In genomic region chr16:67935402-67936123, GRCh38 we compare ENCODE assay signal across 8 cellular contexts. TPM values are rescaled to one million over a fixed set of nuclear protein-coding genes. Genes with fewer than 3 reads are reported as not detected.
DNase-seq lines count a peak whose midpoint lies in the region; ATAC-seq and TF ChIP-seq lines count a peak whose summit lies in the region.

No MANE protein-coding gene starts in this region.

- peak overlapping the region; percentile 89 to 98 (median 93) for H3K9ac ChIP-seq in BLaER1 treated with 17β-estradiol and CSF1 and Interleukin-3, amounts not matched to agents 10 nM and 100 nM

- H3K36me3 ChIP-seq in BLaER1 treated with 17β-estradiol and CSF1 and Interleukin-3, amounts not matched to agents 10 nM and 100 nM = peaks cover 39 to 62% (median 48%) of the 10 kb centered on the region in 11 experiments

- H3K27me3 ChIP-seq in BLaER1 treated with 17β-estradiol and CSF1 and Interleukin-3, amounts not matched to agents 10 nM and 100 nM = no peaks in the 10 kb centered on the region

- H3K9me3 Mint-ChIP-seq in activated CD4-positive, alpha-beta T cell treated with anti-CD3 and anti-CD28 coated beads, Interleukin-2, amount 10 ng/mL, durations not matched to agents 24 days and 14 days = no peaks in the 10 kb centered on the region

- H4K20me1 ChIP-seq in BLaER1 treated with 17β-estradiol and CSF1 and Interleukin-3, amounts not matched to agents 10 nM and 100 nM = peaks cover 19 to 50% (median 41%) of the 10 kb centered on the region in 11 experiments

- no peaks in the 10 kb centered on the region for H3K27me3 Mint-ChIP-seq in activated CD4-positive, alpha-beta T cell treated with anti-CD3 and anti-CD28 coated beads, Interleukin-2, amount 10 ng/mL, durations not matched to agents 24 days and 14 days

- no peaks in the 10 kb centered on the region for H3K9me3 ChIP-seq in BLaER1 treated with 17β-estradiol and CSF1 and Interleukin-3, amounts not matched to agents 10 nM and 100 nM (replicated peaks in 1 of 11)

- peaks cover 37 to 53% (median 45%) of the 10 kb centered on the region in 10 experiments for H3K4me1 ChIP-seq in BLaER1 treated with 17β-estradiol and CSF1 and Interleukin-3, amounts not matched to agents 10 nM and 100 nM

- no peak for TF ChIP-seq CTCF in coronary artery (IDR thresholded peaks at IDR 0.05)

- peak overlapping the region; percentile 75 to 96 (median 94) for H3K4me2 ChIP-seq in BLaER1 treated with 17β-estradiol and CSF1 and Interleukin-3, amounts not matched to agents 10 nM and 100 nM

- H3K4me1 Mint-ChIP-seq in activated CD4-positive, alpha-beta T cell treated with anti-CD3 and anti-CD28 coated beads, Interleukin-2, amount 10 ng/mL, durations not matched to agents 24 days and 14 days = peaks cover 33% of the 10 kb centered on the region

- peak overlapping the region; percentile 81 to 98 (median 94) for H3K27ac ChIP-seq in BLaER1 treated with 17β-estradiol and CSF1 and Interleukin-3, amounts not matched to agents 10 nM and 100 nM
- H3K27ac ChIP-seq in coronary artery = peak overlapping the region; percentile 86 to 94

- peaks cover 47% of the 10 kb centered on the region for H3K36me3 Mint-ChIP-seq in activated CD4-positive, alpha-beta T cell treated with anti-CD3 and anti-CD28 coated beads, Interleukin-2, amount 10 ng/mL, durations not matched to agents 24 days and 14 days (ENCODE audit: low read depth)

- intact Hi-C loops in activated CD4-positive, alpha-beta T cell treated with anti-CD3 and anti-CD28 coated beads, Interleukin-2, amount 10 ng/mL, durations not matched to agents 24 days and 14 days (cut with micrococcal nuclease) = loop anchor here (1.0 to 10.0 kb wide), 10 partner anchors 42 to 453 kb away; partner anchors contain the start of genes ACD, AGRP, ATP6V0D1 and C16orf86
- intact Hi-C loops in left colon (cut with DNase I, micrococcal nuclease) = no loop called here

- ATAC-seq in GM19328 (IDR thresholded peaks at IDR 0.05; ENCODE audit: unreplicated experiment) = peak; percentile 87
- ATAC-seq in HG03469 (IDR thresholded peaks at IDR 0.05; ENCODE audit: unreplicated experiment) = peak; percentile 73
- ATAC-seq in left colon = peak; percentile 88

- H3K4me3 Mint-ChIP-seq in activated CD4-positive, alpha-beta T cell treated with anti-CD3 and anti-CD28 coated beads, Interleukin-2, amount 10 ng/mL, durations not matched to agents 24 days and 14 days = peak overlapping the region; percentile 100

- H3K4me3 ChIP-seq in BLaER1 treated with 17β-estradiol and CSF1 and Interleukin-3, amounts not matched to agents 10 nM and 100 nM = peak overlapping the region; percentile 73 to 97 (median 90)
- H3K4me3 ChIP-seq in coronary artery = peak overlapping the region; percentile 88

- DNase-seq in NCI-H526 (lab: John Stamatoyannopoulos, UW) (peak; percentile 94 to 97), coronary artery (ENCODE audit: low spot score) (peak; percentile 94), left colon (peak; percentile 97 to 98)
- DNase-seq in activated CD4-positive, alpha-beta T cell treated with anti-CD3 and anti-CD28 coated beads, Interleukin-2, amount 10 ng/mL, durations not matched to agents 24 days and 14 days = peak; percentile 98
- DNase-seq in stimulated activated CD4-positive, alpha-beta T cell treated with anti-CD3 and anti-CD28 coated beads, Interleukin-1b, Interleukin-23, amount 100 ng/mL, for 4 hours (ENCODE audit: low read depth in 2 of 2) = peak; percentile 88 to 90

- H3K27ac Mint-ChIP-seq in activated CD4-positive, alpha-beta T cell treated with anti-CD3 and anti-CD28 coated beads, Interleukin-2, amount 10 ng/mL, durations not matched to agents 24 days and 14 days = peak overlapping the region; percentile 92

RNA-seq across cellular contexts. Expression of gene PSMB10, which starts 1.1 kb away (rescaled TPM):
- 211 and 214 TPM in 2 replicates for total RNA-seq in activated CD4-positive, alpha-beta T cell treated with anti-CD3 and anti-CD28 coated beads, Interleukin-2, amount 10 ng/mL, durations not matched to agents 24 days and 14 days
- 100 to 1,000 TPM; 114 to 164 TPM for total RNA-seq in left colon

RNA-seq across cellular contexts. Expression of gene CTRL, which starts 3.9 kb away (rescaled TPM):
- 6.0 and 6.5 TPM in 2 replicates for total RNA-seq in activated CD4-positive, alpha-beta T cell treated with anti-CD3 and anti-CD28 coated beads, Interleukin-2, amount 10 ng/mL, durations not matched to agents 24 days and 14 days
- total RNA-seq in left colon = 1 to 10 TPM in 1 of 2 donors, under 1 TPM in 1; 0.89 to 1.9 TPM

RNA-seq across cellular contexts. Expression of gene LCAT, which starts 8.4 kb away (rescaled TPM):
- 16.5 and 18.2 TPM in 2 replicates for total RNA-seq in activated CD4-positive, alpha-beta T cell treated with anti-CD3 and anti-CD28 coated beads, Interleukin-2, amount 10 ng/mL, durations not matched to agents 24 days and 14 days
- total RNA-seq in left colon = 1 to 10 TPM; 2.3 to 5.0 TPM

RNA-seq across cellular contexts. Expression of gene SLC12A4, which starts 32.9 kb away (rescaled TPM):
- total RNA-seq in activated CD4-positive, alpha-beta T cell treated with anti-CD3 and anti-CD28 coated beads, Interleukin-2, amount 10 ng/mL, durations not matched to agents 24 days and 14 days = 40.6 and 44.7 TPM in 2 replicates
- total RNA-seq in left colon = 10 to 100 TPM; 12.0 to 16.9 TPM

RNA-seq across cellular contexts. Expression of gene PSKH1, which starts 42.5 kb away (rescaled TPM):
- total RNA-seq in activated CD4-positive, alpha-beta T cell treated with anti-CD3 and anti-CD28 coated beads, Interleukin-2, amount 10 ng/mL, durations not matched to agents 24 days and 14 days = 14.4 and 16.3 TPM in 2 replicates
- 10 to 100 TPM; 31.7 to 36.6 TPM for total RNA-seq in left colon

Comparison
In these comparisons a context has a peak if more than half of its experiments do, and no peak if none do; other contexts are left out.
1. Peak in every context shown above with its lines: DNase-seq, ATAC-seq, H3K4me3 ChIP-seq and H3K27ac ChIP-seq.